8 cellular contexts compared by ENCODE assay signal in the genomic region with DNA sequence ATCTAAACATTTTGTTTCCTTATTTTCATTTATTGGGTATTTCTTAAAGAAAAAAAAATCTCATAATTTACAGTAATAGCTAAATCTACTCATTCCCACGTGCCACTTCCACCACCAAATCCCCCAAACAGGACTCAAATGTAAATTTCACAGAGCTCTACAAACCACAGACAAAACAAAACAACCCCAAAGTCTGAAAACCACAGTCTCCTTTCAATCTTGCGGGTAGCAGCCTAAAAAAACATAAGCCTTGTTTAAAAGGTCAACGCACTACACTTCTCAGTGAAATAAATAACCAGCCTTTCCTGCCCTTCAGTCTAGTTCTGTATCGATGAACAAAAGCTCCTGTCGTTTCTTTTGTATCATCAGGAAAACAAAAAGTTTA.
DNase-seq lines count a peak whose midpoint lies in the region; ATAC-seq and TF ChIP-seq lines count a peak whose summit lies in the region.

No MANE protein-coding gene starts in this region.

- H2AFZ ChIP-seq in KMS-11 (ENCODE audit: low read depth): peak overlapping the region; percentile 44; the same call in 1 of the 2 replicates

- no peak overlapping the region for H3K4me3 ChIP-seq in KMS-11 (IDR thresholded peaks at IDR 0.05; ENCODE audit: insufficient read depth, low read depth, low read length)
- peak overlapping the region; percentile 62 to 88 for H3K4me3 ChIP-seq in mucosa of rectum (ENCODE audit: low read length in 2 of 2)

- POLR2A ChIA-PET in HEK293T (lab: Yijun Ruan, JAX): interaction anchor here (1.3 to 1.4 kb wide), 2 partner anchors 11 to 108 kb away, joined by 3 to 6 read pairs; no protein-coding TSS in a partner anchor

- H3K36me3 ChIP-seq in KMS-11 (ENCODE audit: insufficient read depth): no peaks in the 10 kb centered on the region
- no peaks in the 10 kb centered on the region for H3K36me3 ChIP-seq in mucosa of rectum (ENCODE audit: control insufficient read depth in 2 of 2, insufficient read depth in 2 of 2, low read length in 2 of 2)

- peaks cover 42% of the 10 kb centered on the region for H3K79me2 ChIP-seq in KMS-11 (ENCODE audit: insufficient read depth, low read depth)

- no peaks in the 10 kb centered on the region for H3K9me3 ChIP-seq in mucosa of rectum (ENCODE audit: control insufficient read depth in 2 of 2, low read length in 2 of 2)

- H3K4me2 ChIP-seq in KMS-11: peak overlapping the region; percentile 87

- no peaks in the 10 kb centered on the region for H3K27me3 ChIP-seq in KMS-11 (ENCODE audit: insufficient read depth, low read depth)
- no peaks in the 10 kb centered on the region for H3K27me3 ChIP-seq in mucosa of rectum (ENCODE audit: control insufficient read depth in 2 of 2, insufficient read depth in 2 of 2, low read length in 2 of 2)

- peak; percentile 52 for ATAC-seq in GM21619 (IDR thresholded peaks at IDR 0.05; ENCODE audit: unreplicated experiment)

- TF ChIP-seq CTCF in KMS-11 (conservative IDR thresholded peaks at IDR 0.05; ENCODE audit: low read depth, low read length): no peak

- H3K27ac ChIP-seq in KMS-11: peak overlapping the region; percentile 85
- peak overlapping the region; percentile 85 to 94 for H3K27ac ChIP-seq in mucosa of rectum (ENCODE audit: low read depth in 2 of 2, low read length in 2 of 2)

- no peaks in the 10 kb centered on the region for H4K20me1 ChIP-seq in KMS-11 (ENCODE audit: insufficient read depth)

- CTCF ChIA-PET in HEK293T (lab: Yijun Ruan, JAX): interaction anchor here (2.2 kb wide), 1 partner anchor 222 kb away, joined by 7 read pairs; no protein-coding TSS in a partner anchor

- peak overlapping the region; percentile 65 for H3K9ac ChIP-seq in KMS-11
- peak overlapping the region; percentile 77 to 86 for H3K9ac ChIP-seq in mucosa of rectum (ENCODE audit: low read depth in 1 of 2, low read length in 2 of 2)

- DNase-seq in Daoy (ENCODE audit: low read depth): peak; percentile 11
- DNase-seq in central memory CD4-positive, alpha-beta T cell: peak; percentile 71
- no peak for DNase-seq in HT-29 (ENCODE audit: low spot score)
- DNase-seq in HEK293T (ENCODE audit: extremely low spot score): no peak
- no peak for DNase-seq in LoVo (ENCODE audit: low spot score)

- H3K4me1 ChIP-seq in KMS-11 (ENCODE audit: low read depth, poor library complexity, severe bottlenecking) (peaks cover 57% of the 10 kb centered on the region), mucosa of rectum (ENCODE audit: control insufficient read depth in 2 of 2, insufficient read depth in 2 of 2, low read length in 2 of 2) (peaks cover 34 to 36% of the 10 kb centered on the region in 2 donors)

TF ChIP-seq in HEK293T, 16 proteins besides CTCF, POLR2A, EP300 and RAD21:
- TF ChIP-seq LEF1 (IDR thresholded peaks at IDR 0.05; ENCODE audit: borderline replicate concordance) (no peak), TARDBP (IDR thresholded peaks at IDR 0.05) (no peak), FOXM1 (IDR thresholded peaks at IDR 0.05; ENCODE audit: borderline replicate concordance) (no peak), FOXA1 (IDR thresholded peaks at IDR 0.05) (no peak), BHLHE40 (IDR thresholded peaks at IDR 0.05; ENCODE audit: borderline replicate concordance) (no peak), HDGF (IDR thresholded peaks at IDR 0.05; ENCODE audit: borderline replicate concordance) (no peak), ZNF384 (IDR thresholded peaks at IDR 0.05) (no peak), SUZ12 (IDR thresholded peaks at IDR 0.05) (no peak), SP1 (IDR thresholded peaks at IDR 0.05) (no peak), L3MBTL2 (conservative IDR thresholded peaks at IDR 0.05) (no peak)

Comparison
In these comparisons a context has a peak if more than half of its experiments do, and no peak if none do; other contexts are left out.
1. DNase-seq: peak in Daoy (single experiment) and central memory CD4-positive, alpha-beta T cell (single experiment); none in HT-29 (single experiment), HEK293T (single experiment) and LoVo (single experiment).